ENCODE assay signal across 17 cellular contexts in the genomic region with DNA sequence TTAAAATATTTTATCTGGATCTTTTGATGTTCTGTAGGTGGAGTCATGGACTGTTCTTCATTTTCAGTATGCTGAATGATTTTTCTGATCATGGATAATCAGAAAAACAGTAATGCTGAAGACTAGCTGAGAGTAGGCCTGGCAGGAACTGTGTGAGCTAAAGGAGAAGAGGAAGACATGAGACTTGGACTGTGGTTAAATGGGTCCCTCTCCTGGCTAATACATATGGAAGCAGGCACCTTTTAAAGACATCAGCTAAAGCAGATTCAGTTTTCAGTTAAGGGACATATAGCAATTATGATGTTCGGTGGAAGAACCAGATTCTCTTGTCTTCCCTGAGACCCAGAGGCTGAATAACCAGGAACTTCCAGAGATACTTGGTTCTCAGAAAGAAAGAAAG.
DNase-seq lines count a peak whose midpoint lies in the region; ATAC-seq, FAIRE-seq and TF ChIP-seq lines count a peak whose summit lies in the region.
"Had no signal": no experiment of that assay in that cellular context is flagged by ENCODE, and none has a peak within 500 bp of the region (broad histone marks: within the 10 kb centered on the region; RNA-seq: fewer than 3 reads in every experiment).

No MANE protein-coding gene starts in this region.

- H3K27me3 ChIP-seq in BLaER1 (no peaks in the 10 kb centered on the region), endodermal cell (ENCODE audit: control insufficient read depth, insufficient read depth, low read length, poor library complexity, severe bottlenecking) (peaks cover 39% of the 10 kb centered on the region)

- H3K4me1 ChIP-seq in BLaER1 (peaks cover 41% of the 10 kb centered on the region), endodermal cell (ENCODE audit: control insufficient read depth, insufficient read depth, low read length) (peaks cover 8% of the 10 kb centered on the region)

- H3K27me3 Mint-ChIP-seq in endodermal cell (ENCODE audit: insufficient read depth): peaks cover 50% of the 10 kb centered on the region

- DNase-seq in DMS153 (lab: John Stamatoyannopoulos, UW) (peak; percentile 65), NCI-H524 treated with DMSO at 0.1 percent for 48 hours (lab: John Stamatoyannopoulos, UW) (peak; percentile 43), endodermal cell (no peak), GM19239 (ENCODE audit: insufficient read length, low spot score) (no peak), cerebellum (ENCODE audit: low spot score) (no peak)
- DNase-seq: activated CD4-positive, alpha-beta T cell treated with anti-CD3 and anti-CD28 coated beads for 4 hours; activated T-cell treated with anti-CD3 and anti-CD28 coated beads, Interleukin-2, amount 50 U/mL, for 4 hours; amniotic stem cell; CD4-positive, alpha-beta memory T cell; HCEC 1CT; left ventricle myocardium superior; stimulated activated naive CD4-positive, alpha-beta T cell; T-cell had no signal

- H3K4me3 ChIP-seq in BLaER1 (peak overlapping the region; percentile 29; the same call in 1 of the 2 replicates), endodermal cell (ENCODE audit: low read length) (no peak overlapping the region)

- ATAC-seq in HG03354 (IDR thresholded peaks at IDR 0.05; ENCODE audit: poor library complexity, severe bottlenecking, unreplicated experiment): no peak
- ATAC-seq: activated T-cell treated with anti-CD3 and anti-CD28 coated beads, Interleukin-2, amount 50 U/mL, for 4 hours; left ventricle myocardium superior; T-cell had no signal

- H3K4me3 Mint-ChIP-seq in endodermal cell: no peak overlapping the region
- H3K4me3 Mint-ChIP-seq: activated T-cell treated with anti-CD3 and anti-CD28 coated beads, Interleukin-2, amount 50 U/mL, for 4 hours; CD4-positive, alpha-beta memory T cell; nephron; T-cell had no signal

- no peak for FAIRE-seq in GM19239 (lab: Jason Lieb, UNC)

- H3K4me1 Mint-ChIP-seq in endodermal cell: peaks cover 5% of the 10 kb centered on the region
- H3K4me1 Mint-ChIP-seq: T-cell had no signal

- 88 to 89% methylated on average over 1 of the region's 1 CpG for WGBS in endodermal cell (ENCODE audit: insufficient coverage in 1 of 2, insufficient read length in 1 of 2), 2 experiments

- no peaks in the 10 kb centered on the region for H4K20me1 ChIP-seq in BLaER1

- no peak overlapping the region for H3K27ac Mint-ChIP-seq in endodermal cell
- H3K27ac Mint-ChIP-seq: CD4-positive, alpha-beta memory T cell; nephron; T-cell had no signal

- no peaks in the 10 kb centered on the region for H3K9me3 Mint-ChIP-seq in endodermal cell
- H3K9me3 Mint-ChIP-seq: nephron had no signal

- H3K36me3 ChIP-seq in BLaER1 (no peaks in the 10 kb centered on the region), endodermal cell (ENCODE audit: control insufficient read depth, insufficient read depth, low read length) (no peaks in the 10 kb centered on the region)

- TF ChIP-seq CTCF in endodermal cell (conservative IDR thresholded peaks at IDR 0.05): peak; percentile 69

- peak overlapping the region; percentile 78 for H3K4me2 ChIP-seq in BLaER1
- H3K4me2 ChIP-seq: KMS-11 had no signal

- H3K27ac ChIP-seq in BLaER1 (peak overlapping the region; percentile 78), endodermal cell (ENCODE audit: low read depth, low read length) (no peak overlapping the region)
- H3K27ac ChIP-seq: KMS-11 had no signal

- no peaks in the 10 kb centered on the region for H3K36me3 Mint-ChIP-seq in endodermal cell (ENCODE audit: low read depth)
- H3K36me3 Mint-ChIP-seq: CD4-positive, alpha-beta memory T cell; T-cell had no signal

- H3K9me3 ChIP-seq in BLaER1: peaks cover 23% of the 10 kb centered on the region
- no peaks in the 10 kb centered on the region for H3K9me3 ChIP-seq in endodermal cell (ENCODE audit: control insufficient read depth, low read length)

- peak overlapping the region; percentile 31; the same call in 1 of the 2 replicates for H3K9ac ChIP-seq in BLaER1
- H3K9ac ChIP-seq in endodermal cell (ENCODE audit: extremely low read depth, low read length, poor library complexity, severe bottlenecking): no peak overlapping the region
- H3K9ac ChIP-seq: KMS-11 had no signal

Comparison
In these comparisons a context has a peak if more than half of its experiments do, and no peak if none do; other contexts are left out.
1. DNase-seq: peak in DMS153 (single experiment) and NCI-H524 treated with DMSO at 0.1 percent for 48 hours (single experiment); none in endodermal cell (single experiment), GM19239 (single experiment) and cerebellum (single experiment).